1 cellular context compared by ENCODE assay signal in the genomic region with DNA sequence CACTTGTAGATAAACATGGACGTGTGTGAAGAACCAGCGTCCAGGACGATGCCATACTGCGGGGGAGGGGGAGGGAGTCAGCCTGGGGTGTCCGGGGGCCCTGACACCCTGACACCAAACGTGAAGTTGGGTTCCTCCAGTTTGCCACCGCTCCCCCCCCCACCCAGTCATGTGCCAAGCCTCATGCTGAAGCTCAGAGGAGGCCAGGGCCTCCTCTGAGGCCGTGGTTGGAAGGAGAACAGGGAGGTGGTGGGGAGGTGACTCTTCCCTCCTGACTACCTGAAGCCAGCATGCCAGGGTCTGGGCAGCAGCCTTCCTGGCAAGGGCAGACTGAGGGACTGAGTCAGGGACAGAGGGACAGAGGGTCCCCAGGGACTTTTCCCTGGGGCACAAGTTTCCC.
TF ChIP-seq lines count a peak whose summit lies in the region.

No MANE protein-coding gene starts in this region.

TF ChIP-seq in HCT116, 20 proteins besides CTCF, POLR2A, EP300 and RAD21:
- TF ChIP-seq ZNF274 (IDR thresholded peaks at IDR 0.05; ENCODE audit: low read depth, low read length) (no peak), CBX3 (IDR thresholded peaks at IDR 0.05; ENCODE audit: low read depth) (no peak), POLR2AphosphoS5 (IDR thresholded peaks at IDR 0.05; ENCODE audit: low read depth, low read length) (no peak), ZFX (IDR thresholded peaks at IDR 0.05) (no peak), SRF (IDR thresholded peaks at IDR 0.05; ENCODE audit: low read depth) (no peak), EGR1 (IDR thresholded peaks at IDR 0.05; ENCODE audit: low read depth) (no peak), ZBTB33 (IDR thresholded peaks at IDR 0.05; ENCODE audit: extremely low read depth, insufficient replicate concordance, low read length) (no peak)
